ENCODE assay signal across 1 cellular context in genomic region chr5:72596956-72597355, GRCh38.
TF ChIP-seq lines count a peak whose summit lies in the region.

No MANE protein-coding gene starts in this region.

TF ChIP-seq in A549, 52 proteins besides CTCF, POLR2A, EP300 and RAD21 (continued from another document):
- TF ChIP-seq ATOH8 (CRISPR knock-in tag; IDR thresholded peaks at IDR 0.05; ENCODE audit: low read depth) (no peak), USF2 (IDR thresholded peaks at IDR 0.05) (no peak), REST (IDR thresholded peaks at IDR 0.05) (no peak), BCL3 (IDR thresholded peaks at IDR 0.05) (no peak), FOSL2 (IDR thresholded peaks at IDR 0.05) (no peak), FOSL2 (CRISPR knock-in tag; IDR thresholded peaks at IDR 0.05) (no peak), CHD4 (IDR thresholded peaks at IDR 0.05; ENCODE audit: borderline replicate concordance) (no peak), CBX8 (IDR thresholded peaks at IDR 0.05) (no peak), ELK1 (IDR thresholded peaks at IDR 0.05; ENCODE audit: low read depth, low read length) (no peak), MYC (IDR thresholded peaks at IDR 0.05; ENCODE audit: borderline replicate concordance, low read length) (no peak), CEBPB (IDR thresholded peaks at IDR 0.05) (no peak), CBX2 (IDR thresholded peaks at IDR 0.05; ENCODE audit: borderline replicate concordance, low read depth) (no peak), CHD2 (IDR thresholded peaks at IDR 0.05; ENCODE audit: low read length, partially characterized antibody) (no peak), ESRRA (IDR thresholded peaks at IDR 0.05; ENCODE audit: borderline replicate concordance, low read length) (no peak)
